In the genomic region with DNA sequence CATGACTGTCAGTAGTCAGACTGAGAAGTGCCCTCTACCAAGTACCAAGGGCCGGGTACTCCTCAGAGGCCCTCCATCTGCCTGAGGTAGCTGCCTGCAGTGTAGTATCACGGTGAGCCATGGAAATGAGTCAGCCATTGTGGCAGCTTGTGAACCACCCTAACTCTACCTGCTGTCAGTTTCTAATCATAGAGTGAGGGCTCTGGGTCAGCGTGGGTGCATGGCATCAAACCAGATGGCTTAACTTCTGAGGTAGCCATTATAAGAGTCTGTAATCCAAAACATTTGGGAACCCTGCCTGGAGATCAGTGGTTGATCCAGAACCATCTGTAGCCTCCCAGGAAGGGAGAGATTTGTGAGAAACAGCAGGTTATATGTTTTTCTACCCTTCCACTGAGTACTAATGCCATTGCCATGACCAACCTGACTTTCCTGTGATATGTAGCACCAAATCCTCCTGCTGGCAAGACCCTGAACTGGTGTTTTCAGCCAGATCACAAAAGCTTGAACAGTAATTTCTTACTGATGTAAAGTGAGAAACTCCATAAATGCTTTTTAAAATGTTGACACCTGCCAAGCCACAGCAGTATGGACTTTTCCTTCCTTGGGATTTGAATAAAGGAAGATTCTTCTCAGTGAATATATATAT, we compare ENCODE assay signal across 9 cellular contexts. TPM values are rescaled to one million over a fixed set of nuclear protein-coding genes. Genes with fewer than 3 reads are reported as not detected.
DNase-seq lines count a peak whose midpoint lies in the region; ATAC-seq and TF ChIP-seq lines count a peak whose summit lies in the region.
"Had no signal": no experiment of that assay in that cellular context is flagged by ENCODE, and none has a peak within 500 bp of the region (broad histone marks: within the 10 kb centered on the region; RNA-seq: fewer than 3 reads in every experiment).

No MANE protein-coding gene starts in this region.

- DNase-seq in activated naive CD4-positive, alpha-beta T cell treated with anti-CD3 and anti-CD28 coated beads, Interleukin-2, amount 50 U/mL, for 72 hours (ENCODE audit: low spot score in 2 of 2) = no peak
- DNase-seq in activated naive CD4-positive, alpha-beta T cell treated with anti-CD3 and anti-CD28 coated beads, Interleukin-2, amount 10 ng/mL, durations not matched to agents 7 days and 5 days = no peak
- DNase-seq in WERI-Rb-1 (peak; percentile 75), heart right ventricle (no peak), stomach (no peak), NCI-H446 treated with DMSO at 0.1 percent for 48 hours (lab: John Stamatoyannopoulos, UW) (no peak), CD14-positive monocyte (ENCODE audit: low spot score) (no peak), DMS79 (lab: John Stamatoyannopoulos, UW) (no peak)

- peaks cover 2% of the 10 kb centered on the region for H3K4me1 Mint-ChIP-seq in activated naive CD4-positive, alpha-beta T cell treated with anti-CD3 and anti-CD28 coated beads, Interleukin-2, amount 10 ng/mL, durations not matched to agents 7 days and 5 days
- peaks cover 25% of the 10 kb centered on the region for H3K4me1 Mint-ChIP-seq in CD14-positive monocyte

- ATAC-seq in activated naive CD4-positive, alpha-beta T cell treated with anti-CD3 and anti-CD28 coated beads, Interleukin-2, amount 50 U/mL, for 72 hours = peak; percentile 84 to 91
- peak in 5 of 8 donors; percentile 32 to 74 (median 37) for ATAC-seq in heart right ventricle

- no peak for TF ChIP-seq EP300 in stomach (IDR thresholded peaks at IDR 0.05)

- peak overlapping the region; percentile 67 for H3K27ac ChIP-seq in WERI-Rb-1
- peak overlapping the region in 7 of 10 donors; percentile 3 to 62 (median 24) for H3K27ac ChIP-seq in heart right ventricle
- H3K27ac ChIP-seq in stomach = peak overlapping the region; percentile 2 to 95 (median 82)

- no peak overlapping the region for H3K27ac Mint-ChIP-seq in activated naive CD4-positive, alpha-beta T cell treated with anti-CD3 and anti-CD28 coated beads, Interleukin-2, amount 50 U/mL, for 72 hours
- H3K27ac Mint-ChIP-seq in activated naive CD4-positive, alpha-beta T cell treated with anti-CD3 and anti-CD28 coated beads, Interleukin-2, amount 10 ng/mL, durations not matched to agents 7 days and 5 days = no peak overlapping the region
- H3K27ac Mint-ChIP-seq in CD14-positive monocyte = no peak overlapping the region
- H3K27ac Mint-ChIP-seq: progenitor cell of endocrine pancreas had no signal

- H3K36me3 ChIP-seq in WERI-Rb-1 (peaks cover 25% of the 10 kb centered on the region), heart right ventricle (peaks cover 0 to 78% (median 9%) of the 10 kb centered on the region in 9 donors), stomach (peaks cover 15 to 71% (median 47%) of the 10 kb centered on the region in 4 donors)

- peaks cover 10 to 12% of the 10 kb centered on the region in 2 donors for H3K36me3 Mint-ChIP-seq in activated naive CD4-positive, alpha-beta T cell treated with anti-CD3 and anti-CD28 coated beads, Interleukin-2, amount 50 U/mL, for 72 hours
- peaks cover 25% of the 10 kb centered on the region for H3K36me3 Mint-ChIP-seq in activated naive CD4-positive, alpha-beta T cell treated with anti-CD3 and anti-CD28 coated beads, Interleukin-2, amount 10 ng/mL, durations not matched to agents 7 days and 5 days
- peaks cover 15 to 54% of the 10 kb centered on the region in 2 donors for H3K36me3 Mint-ChIP-seq in CD14-positive monocyte

- H3K27me3 ChIP-seq in WERI-Rb-1 (ENCODE audit: insufficient read depth, low read depth, severe bottlenecking) = no peaks in the 10 kb centered on the region
- H3K27me3 ChIP-seq in heart right ventricle = no peaks in the 10 kb centered on the region
- H3K27me3 ChIP-seq in stomach = no peaks in the 10 kb centered on the region

- intact Hi-C loops in heart right ventricle (cut with DNase I) (loop anchor here in 1 of 10 donors (5.0 kb wide), 1 partner anchor 40 kb away; a partner anchor contains a TSS), stomach (cut with DNase I; ENCODE audit: low total_unique reads) (no loop called here), CD14-positive monocyte (cut with micrococcal nuclease) (loop anchor here (5.0 kb wide), 2 partner anchors 35 to 40 kb away; no protein-coding TSS in a partner anchor)

- H3K9me3 ChIP-seq in WERI-Rb-1 (ENCODE audit: severe bottlenecking) = no peaks in the 10 kb centered on the region
- no peaks in the 10 kb centered on the region for H3K9me3 ChIP-seq in heart right ventricle
- H3K9me3 ChIP-seq in stomach = no peaks in the 10 kb centered on the region

- H3K4me3 ChIP-seq in WERI-Rb-1 (ENCODE audit: low read depth, low read length) (no peak overlapping the region), heart right ventricle (no peak overlapping the region), stomach (no peak overlapping the region)

- H3K4me3 Mint-ChIP-seq in activated naive CD4-positive, alpha-beta T cell treated with anti-CD3 and anti-CD28 coated beads, Interleukin-2, amount 10 ng/mL, durations not matched to agents 7 days and 5 days = no peak overlapping the region
- no peak overlapping the region for H3K4me3 Mint-ChIP-seq in CD14-positive monocyte

- no peak for TF ChIP-seq POLR2A in stomach (IDR thresholded peaks at IDR 0.05)

- 0 out of 2 replicates have a peak, but pooled peaks have one; percentile 5 for TF ChIP-seq CTCF in WERI-Rb-1 (IDR thresholded peaks at IDR 0.05; ENCODE audit: low read depth, low read length)
- no peak for TF ChIP-seq CTCF in heart right ventricle (IDR thresholded peaks at IDR 0.05)
- TF ChIP-seq CTCF in stomach (IDR thresholded peaks at IDR 0.05) = no peak
- no peak for TF ChIP-seq CTCF in CD14-positive monocyte (IDR thresholded peaks at IDR 0.05)

- WGBS in heart right ventricle, 2 donors = 69 to 75% methylated on average over 3 of the region's 3 CpGs
- 69 to 88% (median 83%) methylated on average over 2 to 3 of the region's 3 CpGs for WGBS in stomach, 5 donors

- CTCF ChIA-PET in activated naive CD4-positive, alpha-beta T cell treated with anti-CD3 and anti-CD28 coated beads, Interleukin-2, amount 10 ng/mL, durations not matched to agents 7 days and 5 days (lab: Charles Lee) = interaction anchor here (0.9 to 8.6 kb wide), 6 partner anchors 20 to 80 kb away, joined by 3 to 101 read pairs (median 4); no protein-coding TSS in a partner anchor

- H3K4me1 ChIP-seq in heart right ventricle = peaks cover 16 to 75% (median 61%) of the 10 kb centered on the region in 9 donors
- peaks cover 43 to 95% (median 77%) of the 10 kb centered on the region in 4 donors for H3K4me1 ChIP-seq in stomach

- no peaks in the 10 kb centered on the region for H3K27me3 Mint-ChIP-seq in activated naive CD4-positive, alpha-beta T cell treated with anti-CD3 and anti-CD28 coated beads, Interleukin-2, amount 10 ng/mL, durations not matched to agents 7 days and 5 days
- H3K27me3 Mint-ChIP-seq in CD14-positive monocyte (ENCODE audit: low read depth in 3 of 3) = peaks cover 0 to 1% (median 0%) of the 10 kb centered on the region in 3 donors
- H3K27me3 Mint-ChIP-seq: progenitor cell of endocrine pancreas had no signal

- no peaks in the 10 kb centered on the region for H3K9me3 Mint-ChIP-seq in activated naive CD4-positive, alpha-beta T cell treated with anti-CD3 and anti-CD28 coated beads, Interleukin-2, amount 50 U/mL, for 72 hours
- H3K9me3 Mint-ChIP-seq in activated naive CD4-positive, alpha-beta T cell treated with anti-CD3 and anti-CD28 coated beads, Interleukin-2, amount 10 ng/mL, durations not matched to agents 7 days and 5 days = no peaks in the 10 kb centered on the region
- H3K9me3 Mint-ChIP-seq in CD14-positive monocyte = no peaks in the 10 kb centered on the region

RNA-seq across cellular contexts. Expression of a gene that starts 38.9 kb away (rescaled TPM):
- 10 to 100 TPM; 44.9 to 52.3 TPM for total RNA-seq in activated naive CD4-positive, alpha-beta T cell treated with anti-CD3 and anti-CD28 coated beads, Interleukin-2, amount 50 U/mL, for 72 hours
- total RNA-seq in heart right ventricle = 100 to 1,000 TPM in 8 of 10 donors, 10 to 100 TPM in 2; 74.9 to 201 (median 123) TPM
- 10 to 100 TPM in 1 of 2 donors, 1 to 10 TPM in 1; 9.1 to 41.6 TPM for polyA plus RNA-seq in heart right ventricle
- total RNA-seq in stomach = 100 to 1,000 TPM in 4 of 5 donors, 10 to 100 TPM in 1; 16.5 to 192 (median 148) TPM
- 10 to 100 TPM in 1 of 3 donors, 1 to 10 TPM in 2; 5.1 to 16.9 (median 8.9) TPM for polyA plus RNA-seq in stomach
- polyA plus RNA-seq in CD14-positive monocyte = 10 to 100 TPM; 37.3 to 67.1 TPM

Comparison
In these comparisons a context has a peak if more than half of its experiments do, and no peak if none do; other contexts are left out.
1. H3K27ac ChIP-seq: peak in every context shown above with its lines; median percentile 82 in stomach; 67 in WERI-Rb-1; 24 in heart right ventricle.